17 cellular contexts compared by ENCODE assay signal in the genomic region with DNA sequence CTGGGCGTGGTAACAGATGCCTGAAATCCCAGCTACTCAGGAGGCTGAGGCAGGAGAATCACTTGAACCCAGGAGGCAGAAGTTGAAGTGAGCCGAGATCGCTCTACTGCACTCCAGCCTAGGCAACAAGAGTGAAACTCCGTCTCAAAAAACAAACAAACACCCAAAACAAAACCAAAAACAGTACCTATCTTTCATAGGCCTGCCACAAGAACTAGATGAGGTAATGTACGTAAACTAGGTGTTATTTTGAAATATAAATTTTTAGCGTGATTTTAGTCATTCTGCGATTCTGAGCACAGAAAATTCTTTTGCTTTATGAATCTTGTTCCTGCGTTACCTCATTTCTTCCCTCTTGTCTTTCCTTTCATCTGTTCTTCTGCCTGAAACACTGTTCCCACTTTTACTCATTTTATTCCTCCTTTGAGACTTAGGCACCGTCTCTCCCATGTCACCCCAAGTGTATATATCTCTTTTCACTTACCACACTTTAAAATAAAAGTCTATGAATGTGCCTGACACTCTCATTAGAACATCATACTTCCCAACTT.
"Had no signal": no experiment of that assay in that cellular context is flagged by ENCODE, and none has a peak within 500 bp of the region (broad histone marks: within the 10 kb centered on the region; RNA-seq: fewer than 3 reads in every experiment).

No MANE protein-coding gene starts in this region.

- H3K27ac Mint-ChIP-seq: activated B cell treated with CpG ODN at 0.5 μM for 24 hours; activated CD4-positive, alpha-beta T cell treated with anti-CD3 and anti-CD28 coated beads, Interleukin-2, amount 10 ng/mL, durations not matched to agents 24 days and 14 days; activated naive CD8-positive, alpha-beta T cell treated with anti-CD3 and anti-CD28 coated beads, Interleukin-2, amount 10 ng/mL, durations not matched to agents 7 days and 5 days; brain had no signal

- H3K36me3 Mint-ChIP-seq: activated naive CD8-positive, alpha-beta T cell treated with anti-CD3 and anti-CD28 coated beads, Interleukin-2, amount 10 ng/mL, durations not matched to agents 7 days and 5 days; brain had no signal

- H3K27me3 Mint-ChIP-seq: activated CD4-positive, alpha-beta T cell treated with anti-CD3 and anti-CD28 coated beads, Interleukin-2, amount 10 ng/mL, durations not matched to agents 24 days and 14 days; activated naive CD8-positive, alpha-beta T cell treated with anti-CD3 and anti-CD28 coated beads, Interleukin-2, amount 10 ng/mL, durations not matched to agents 7 days and 5 days had no signal

- H3K9me3 Mint-ChIP-seq: activated B cell treated with CpG ODN at 0.5 μM for 24 hours; activated CD4-positive, alpha-beta T cell treated with anti-CD3 and anti-CD28 coated beads, Interleukin-2, amount 10 ng/mL, durations not matched to agents 24 days and 14 days; activated naive CD8-positive, alpha-beta T cell treated with anti-CD3 and anti-CD28 coated beads, Interleukin-2, amount 10 ng/mL, durations not matched to agents 7 days and 5 days; brain had no signal

- DNase-seq: activated B cell treated with CpG ODN at 0.5 μM for 24 hours; activated CD4-positive, alpha-beta T cell treated with anti-CD3 and anti-CD28 coated beads, Interleukin-2, amount 10 ng/mL, durations not matched to agents 24 days and 14 days; activated naive CD4-positive, alpha-beta T cell; activated naive CD8-positive, alpha-beta T cell treated with anti-CD3 and anti-CD28 coated beads, Interleukin-2, amount 10 ng/mL, durations not matched to agents 7 days and 5 days; central memory CD4-positive, alpha-beta T cell; colonic mucosa; left colon; lower lobe of right lung; nephron progenitor cell; occipital lobe; stimulated activated CD4-positive, alpha-beta T cell treated with anti-CD3 and anti-CD28 coated beads, Interleukin-15, amount 100 ng/mL, for 24 hours; stimulated activated CD4-positive, alpha-beta T cell treated with anti-CD3 and anti-CD28 coated beads, Interleukin-4, amount 100 ng/mL, for 1 hour; stimulated activated naive CD4-positive, alpha-beta T cell; tibial artery; uterus had no signal

- ATAC-seq: esophagus mucosa, left colon, lower lobe of right lung had no signal

- H3K4me1 Mint-ChIP-seq: activated CD4-positive, alpha-beta T cell treated with anti-CD3 and anti-CD28 coated beads, Interleukin-2, amount 10 ng/mL, durations not matched to agents 24 days and 14 days; activated naive CD8-positive, alpha-beta T cell treated with anti-CD3 and anti-CD28 coated beads, Interleukin-2, amount 10 ng/mL, durations not matched to agents 7 days and 5 days had no signal

- H3K4me3 Mint-ChIP-seq: activated B cell treated with CpG ODN at 0.5 μM for 24 hours; activated CD4-positive, alpha-beta T cell treated with anti-CD3 and anti-CD28 coated beads, Interleukin-2, amount 10 ng/mL, durations not matched to agents 24 days and 14 days; activated naive CD8-positive, alpha-beta T cell treated with anti-CD3 and anti-CD28 coated beads, Interleukin-2, amount 10 ng/mL, durations not matched to agents 7 days and 5 days; brain; nephron progenitor cell had no signal

- H3K4me3 ChIP-seq: colonic mucosa, lower lobe of right lung, tibial artery, uterus had no signal
